In the genomic region with DNA sequence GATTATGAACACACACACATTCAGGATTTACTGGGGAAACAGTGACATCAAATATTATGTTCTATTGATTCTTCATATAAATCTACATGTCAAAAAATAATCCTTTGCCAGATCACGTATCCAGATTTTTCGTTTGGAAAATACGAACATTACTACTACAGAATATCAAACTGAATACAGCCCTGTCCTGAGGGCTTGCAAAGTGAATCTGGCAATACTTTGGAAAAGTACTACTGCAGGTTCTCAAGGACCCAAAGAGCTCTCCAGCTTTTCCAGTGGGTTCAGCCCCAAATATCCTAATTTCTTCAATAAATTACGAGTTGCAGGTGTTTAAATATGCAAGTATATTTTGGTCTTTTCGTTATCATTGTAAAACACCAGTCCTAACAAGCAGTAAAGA, we compare ENCODE assay signal across 8 cellular contexts.
DNase-seq lines count a peak whose midpoint lies in the region; FAIRE-seq and TF ChIP-seq lines count a peak whose summit lies in the region.

No MANE protein-coding gene starts in this region.

- no peaks in the 10 kb centered on the region for H3K9me3 ChIP-seq in HEK293 (ENCODE audit: control insufficient read depth, insufficient read depth, low read depth, low read length)

- H3K36me3 ChIP-seq in HEK293 (ENCODE audit: control insufficient read depth in 2 of 2, insufficient read depth in 1 of 2, low read length in 2 of 2) = no peaks in the 10 kb centered on the region
- no peaks in the 10 kb centered on the region for H3K36me3 ChIP-seq in rectal smooth muscle tissue (ENCODE audit: control insufficient read depth, insufficient read depth, low read length)

- FAIRE-seq in D721Med (lab: Jason Lieb, UNC) = no peak

- H3K4me3 ChIP-seq in GM12865 (ENCODE audit: low read depth, low read length) (peak overlapping the region; percentile 98), HEK293 (ENCODE audit: low read depth, low read length) (peak overlapping the region; percentile 92), fibroblast of mammary gland (ENCODE audit: control insufficient read depth, low read depth, low read length) (peak overlapping the region; percentile 91), rectal smooth muscle tissue (ENCODE audit: low read length) (peak overlapping the region; percentile 88)

- POLR2A ChIA-PET in HEK293 (lab: Yijun Ruan, JAX) = interaction anchor here (0.6 kb wide), 1 partner anchor 74 kb away, joined by 3 read pairs; no protein-coding TSS in a partner anchor

- CTCF ChIA-PET in HEK293 (lab: Yijun Ruan, JAX) = interaction anchor here (0.8 to 1.2 kb wide), 2 partner anchors 18 to 669 kb away, joined by 3 read pairs; no protein-coding TSS in a partner anchor

- DNase-seq in GM12865 (ENCODE audit: low read depth) = no peak
- peak; percentile 3 for DNase-seq in RKO (ENCODE audit: low spot score)
- no peak for DNase-seq in fibroblast of mammary gland (ENCODE audit: low read depth)
- DNase-seq in activated CD8-positive, alpha-beta memory T cell treated with anti-CD3 and anti-CD28 coated beads, Interleukin-2, amount 50 U/mL, for 48 hours = no peak
- DNase-seq in D721Med (ENCODE audit: insufficient read length, low spot score) = no peak
- no peak for DNase-seq in HuH-7.5 (ENCODE audit: low spot score)

- no peak overlapping the region for H3K9ac ChIP-seq in rectal smooth muscle tissue (ENCODE audit: low read length)

- H3K4me1 ChIP-seq in HEK293 (ENCODE audit: control insufficient read depth, insufficient read depth, low read length) (peaks cover 2% of the 10 kb centered on the region; the same call in 1 of the 2 replicates), rectal smooth muscle tissue (ENCODE audit: control insufficient read depth, insufficient read depth, low read length) (peaks cover 3% of the 10 kb centered on the region)

- no peak for TF ChIP-seq CTCF in GM12865 (IDR thresholded peaks at IDR 0.05; ENCODE audit: insufficient read depth, low read depth, low read length, missing control alignments)
- TF ChIP-seq CTCF in HEK293 (tag by site-specific recombination; IDR thresholded peaks at IDR 0.05) = no peak
- no peak for TF ChIP-seq CTCF in fibroblast of mammary gland (conservative IDR thresholded peaks at IDR 0.05; ENCODE audit: control insufficient read depth, insufficient read depth, low read depth, low read length)
- TF ChIP-seq CTCF in D721Med (IDR thresholded peaks at IDR 0.05; ENCODE audit: insufficient read depth, missing control alignments) = no peak

- no peak overlapping the region for H3K27ac ChIP-seq in HEK293 (ENCODE audit: extremely low read depth, low read depth, low read length)
- H3K27ac ChIP-seq in rectal smooth muscle tissue (ENCODE audit: low read depth, low read length) = no peak overlapping the region

- no peaks in the 10 kb centered on the region for H3K27me3 ChIP-seq in rectal smooth muscle tissue (ENCODE audit: control insufficient read depth, insufficient read depth, low read length)

TF ChIP-seq in HEK293, 187 proteins besides CTCF, POLR2A, EP300 and RAD21:
- TF ChIP-seq ZBTB8A (tag by site-specific recombination; IDR thresholded peaks at IDR 0.05) (no peak), ZNF394 (tag by site-specific recombination; IDR thresholded peaks at IDR 0.05; ENCODE audit: borderline replicate concordance) (no peak), PRDM6 (tag by site-specific recombination; IDR thresholded peaks at IDR 0.05) (no peak), ZNF416 (tag by site-specific recombination; IDR thresholded peaks at IDR 0.05) (no peak), ZNF555 (tag by site-specific recombination; conservative IDR thresholded peaks at IDR 0.05) (no peak), ZNF791 (tag by site-specific recombination; IDR thresholded peaks at IDR 0.05) (no peak), YY1 (tag by site-specific recombination; IDR thresholded peaks at IDR 0.05) (no peak), ZNF692 (tag by site-specific recombination; IDR thresholded peaks at IDR 0.05) (no peak), INSM2 (tag by site-specific recombination; IDR thresholded peaks at IDR 0.05) (no peak), KLF17 (tag by site-specific recombination; IDR thresholded peaks at IDR 0.05) (no peak)
